In genomic region chr9:11701706-11702105, GRCh38 we compare ENCODE assay signal across 14 cellular contexts.
DNase-seq lines count a peak whose midpoint lies in the region; ATAC-seq and TF ChIP-seq lines count a peak whose summit lies in the region.
"Had no signal": no experiment of that assay in that cellular context is flagged by ENCODE, and none has a peak within 500 bp of the region (broad histone marks: within the 10 kb centered on the region; RNA-seq: fewer than 3 reads in every experiment).

No MANE protein-coding gene starts in this region.

- H3K27ac ChIP-seq in SK-N-SH (ENCODE audit: low read depth in 2 of 2, low read length in 1 of 2): no peak overlapping the region
- H3K27ac ChIP-seq: C4-2B, GM23248 had no signal

- H3F3A ChIP-seq in SK-N-SH (replicated peaks; ENCODE audit: insufficient read depth): no peaks in the 10 kb centered on the region

- H3K9me3 Mint-ChIP-seq in type B pancreatic cell: no peaks in the 10 kb centered on the region
- H3K9me3 Mint-ChIP-seq in T-cell: peaks cover 8 to 24% (median 21%) of the 10 kb centered on the region in 3 donors
- H3K9me3 Mint-ChIP-seq: CD4-positive, alpha-beta T cell had no signal

- H3K27me3 Mint-ChIP-seq in type B pancreatic cell (no peaks in the 10 kb centered on the region), T-cell (no peaks in the 10 kb centered on the region)
- H3K27me3 Mint-ChIP-seq: CD4-positive, alpha-beta T cell had no signal

- no peaks in the 10 kb centered on the region for H3K27me3 ChIP-seq in SK-N-SH (ENCODE audit: insufficient read depth)

- POLR2A ChIA-PET in SK-N-SH (lab: Yijun Ruan, JAX) (no interaction called here), T-cell (lab: Charles Lee) (interaction anchor here in 1 of 2 donors (0.7 kb wide), 1 partner anchor 29 kb away, joined by 3 read pairs; no protein-coding TSS in a partner anchor)

- H3K9ac ChIP-seq in SK-N-SH: no peak overlapping the region
- H3K9ac ChIP-seq: GM23248 had no signal

- H3K4me3 ChIP-seq in SK-N-SH (ENCODE audit: low read depth in 2 of 2, low read length in 1 of 2): no peak overlapping the region
- H3K4me3 ChIP-seq: GM23248, HAP-1 had no signal

- CTCF ChIA-PET in SK-N-SH (lab: Yijun Ruan, JAX) (no interaction called here), T-cell (lab: Charles Lee) (no interaction called here)

- H3K4me1 Mint-ChIP-seq in type B pancreatic cell (ENCODE audit: unreplicated experiment): no peaks in the 10 kb centered on the region
- H3K4me1 Mint-ChIP-seq in T-cell: no peaks in the 10 kb centered on the region

- H3K79me2 ChIP-seq in SK-N-SH (ENCODE audit: insufficient read depth): no peaks in the 10 kb centered on the region

- H3K4me3 Mint-ChIP-seq in type B pancreatic cell: no peak overlapping the region
- H3K4me3 Mint-ChIP-seq in T-cell: no peak overlapping the region
- H3K4me3 Mint-ChIP-seq: CD4-positive, alpha-beta T cell had no signal

- no peak for TF ChIP-seq RAD21 in SK-N-SH (IDR thresholded peaks at IDR 0.05; ENCODE audit: low read length)

- no peaks in the 10 kb centered on the region for H4K20me1 ChIP-seq in SK-N-SH (ENCODE audit: insufficient read depth)

- no peak overlapping the region for H3K4me2 ChIP-seq in SK-N-SH

- H3K9me2 ChIP-seq in SK-N-SH: no peaks in the 10 kb centered on the region

- no peak for DNase-seq in SK-N-SH
- peak; percentile 72 for DNase-seq in globus pallidus (ENCODE audit: low spot score)
- DNase-seq in pons (ENCODE audit: low spot score): peak; percentile 88
- DNase-seq in type B pancreatic cell (ENCODE audit: extremely low spot score, unreplicated experiment): no peak
- DNase-seq in T-cell: no peak
- DNase-seq in NCI-H2171 treated with DMSO at 0.1 percent for 48 hours (lab: John Stamatoyannopoulos, UW): no peak
- DNase-seq: ACHN; Caco-2; CD4-positive, alpha-beta T cell; GM23248 had no signal

- ATAC-seq in SK-N-SH treated with all-trans-retinoic acid at 6 μM for 48 hours (no peak), T-cell (replicated peaks in 1 of 4) (no peak)
- ATAC-seq: HepG2 had no signal

- no peak overlapping the region for H3K27ac Mint-ChIP-seq in type B pancreatic cell
- H3K27ac Mint-ChIP-seq in T-cell: no peak overlapping the region
- H3K27ac Mint-ChIP-seq: CD4-positive, alpha-beta T cell had no signal

- H3K36me3 ChIP-seq in SK-N-SH (replicated peaks in 1 of 2; ENCODE audit: control insufficient read depth in 1 of 2, insufficient read depth in 2 of 2, low read length in 1 of 2): no peaks in the 10 kb centered on the region
- H3K36me3 ChIP-seq: HAP-1 had no signal

- H2AFZ ChIP-seq in SK-N-SH (ENCODE audit: low read depth): 0 out of 2 replicates have a peak overlapping the region, but pooled peaks have one; percentile 43
- H2AFZ ChIP-seq: GM23248 had no signal

- H3K9me3 ChIP-seq in SK-N-SH: no peaks in the 10 kb centered on the region; the same call in 1 of the 2 replicates
- H3K9me3 ChIP-seq: Caco-2, HAP-1 had no signal

- no peak for TF ChIP-seq EP300 in SK-N-SH (IDR thresholded peaks at IDR 0.05; ENCODE audit: borderline replicate concordance in 1 of 2, low read depth in 1 of 2, low read length in 1 of 2)

- WGBS in SK-N-SH (ENCODE audit: low lambda C conversion rate): 4% methylated on average over 3 of the region's 3 CpGs

- TF ChIP-seq CTCF in SK-N-SH (IDR thresholded peaks at IDR 0.05) (no peak), type B pancreatic cell (conservative IDR thresholded peaks at IDR 0.05) (no peak)

- H3K36me3 Mint-ChIP-seq in type B pancreatic cell (no peaks in the 10 kb centered on the region), T-cell (no peaks in the 10 kb centered on the region)

- no peaks in the 10 kb centered on the region for H3K4me1 ChIP-seq in SK-N-SH (ENCODE audit: control insufficient read depth in 1 of 2, insufficient read depth in 2 of 2, low read depth in 1 of 2, low read length in 1 of 2)
- H3K4me1 ChIP-seq: Caco-2 had no signal

TF ChIP-seq in SK-N-SH, 30 proteins besides CTCF, POLR2A, EP300 and RAD21:
- TF ChIP-seq MAX (IDR thresholded peaks at IDR 0.05; ENCODE audit: low read depth): no peak
- no peak for TF ChIP-seq MEF2A (IDR thresholded peaks at IDR 0.05; ENCODE audit: borderline replicate concordance, low read depth)
- TF ChIP-seq MXI1 (IDR thresholded peaks at IDR 0.05; ENCODE audit: low read depth, low read length): no peak
- TF ChIP-seq TCF12 (IDR thresholded peaks at IDR 0.05): no peak
- no peak for TF ChIP-seq FOSL2 (IDR thresholded peaks at IDR 0.05; ENCODE audit: borderline replicate concordance, low read depth)
- no peak for TF ChIP-seq PBX3 (IDR thresholded peaks at IDR 0.05)
- no peak for TF ChIP-seq NRF1 (IDR thresholded peaks at IDR 0.05; ENCODE audit: low read depth, low read length)
- TF ChIP-seq SIN3A (IDR thresholded peaks at IDR 0.05; ENCODE audit: borderline replicate concordance, low read depth, low read length): no peak
- TF ChIP-seq CHD2 (IDR thresholded peaks at IDR 0.05; ENCODE audit: low read length, partially characterized antibody): no peak
- no peak for TF ChIP-seq POLR2AphosphoS5 (IDR thresholded peaks at IDR 0.05; ENCODE audit: low read depth, low read length)
- no peak for TF ChIP-seq TAF1 (IDR thresholded peaks at IDR 0.05; ENCODE audit: borderline replicate concordance, low read depth, low read length)
- no peak for TF ChIP-seq GATA2 (CRISPR knock-in tag; IDR thresholded peaks at IDR 0.05)

TF ChIP-seq in SK-N-SH treated with all-trans-retinoic acid at 6 μM for 48 hours, 23 proteins besides CTCF, POLR2A, EP300 and RAD21 (continues in another document):
- no peak for TF ChIP-seq CSDC2 (CRISPR knock-in tag; IDR thresholded peaks at IDR 0.05)
- no peak for TF ChIP-seq TCF4 (CRISPR knock-in tag; IDR thresholded peaks at IDR 0.05; ENCODE audit: borderline replicate concordance)
- no peak for TF ChIP-seq RARB (CRISPR knock-in tag; IDR thresholded peaks at IDR 0.05)
- no peak for TF ChIP-seq GLIS3 (CRISPR knock-in tag; IDR thresholded peaks at IDR 0.05)
- TF ChIP-seq TOX (CRISPR knock-in tag; IDR thresholded peaks at IDR 0.05; ENCODE audit: borderline replicate concordance): no peak
- TF ChIP-seq OSR1 (CRISPR knock-in tag; IDR thresholded peaks at IDR 0.05): no peak
- TF ChIP-seq SNAI2 (CRISPR knock-in tag; IDR thresholded peaks at IDR 0.05): no peak
- no peak for TF ChIP-seq BACH2 (CRISPR knock-in tag; IDR thresholded peaks at IDR 0.05; ENCODE audit: borderline replicate concordance)
- no peak for TF ChIP-seq PATZ1 (CRISPR knock-in tag; IDR thresholded peaks at IDR 0.05; ENCODE audit: borderline replicate concordance)
- TF ChIP-seq TSHZ2 (CRISPR knock-in tag; IDR thresholded peaks at IDR 0.05): no peak
- TF ChIP-seq POU6F1 (CRISPR knock-in tag; IDR thresholded peaks at IDR 0.05; ENCODE audit: borderline replicate concordance, low read depth): no peak

Comparison
In these comparisons a context has a peak if more than half of its experiments do, and no peak if none do; other contexts are left out.
1. DNase-seq: peak in globus pallidus (single experiment) and pons (single experiment); none in SK-N-SH (single experiment), type B pancreatic cell (single experiment), T-cell (0 of 34) and NCI-H2171 treated with DMSO at 0.1 percent for 48 hours (single experiment).